8 cellular contexts compared by ENCODE assay signal in the genomic region with DNA sequence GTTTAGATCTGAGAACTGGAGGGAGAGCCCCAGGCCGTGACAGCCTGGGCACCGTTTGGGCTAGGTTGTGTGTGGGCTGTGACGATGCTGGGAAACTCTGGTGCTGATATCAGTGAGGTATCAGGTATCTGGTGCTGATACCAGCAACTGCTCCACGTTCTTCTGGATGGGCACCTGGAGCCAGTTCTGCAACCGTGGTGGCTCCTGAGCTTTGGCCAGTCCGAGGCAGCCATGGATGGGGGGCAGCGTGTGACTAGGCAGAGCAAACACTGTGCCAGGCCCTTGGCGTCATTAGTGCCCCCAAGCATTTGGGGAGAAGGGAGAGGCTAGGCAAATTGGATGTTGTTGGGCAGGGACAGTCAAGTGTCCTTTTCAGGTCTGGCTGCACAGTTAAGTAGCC. TPM values are rescaled to one million over a fixed set of nuclear protein-coding genes. Genes with fewer than 3 reads are reported as not detected.
DNase-seq lines count a peak whose midpoint lies in the region; ATAC-seq and TF ChIP-seq lines count a peak whose summit lies in the region.

No MANE protein-coding gene starts in this region.

- H3K36me3 ChIP-seq in heart left ventricle (peaks cover 0 to under 1% (median 0%) of the 10 kb centered on the region in 9 donors), lung (ENCODE audit: control insufficient read depth in 2 of 2, insufficient read depth in 2 of 2, low read length in 2 of 2) (peaks cover 0 to 2% of the 10 kb centered on the region in 2 donors), uterus (no peaks in the 10 kb centered on the region)

- H3K27me3 ChIP-seq in heart left ventricle (no peaks in the 10 kb centered on the region), lung (ENCODE audit: control insufficient read depth, insufficient read depth) (no peaks in the 10 kb centered on the region), uterus (no peaks in the 10 kb centered on the region)

- DNase-seq in heart left ventricle (no peak), cardiac septum (ENCODE audit: low spot score) (no peak), astrocyte of the cerebellum (ENCODE audit: low read depth) (no peak), lung (ENCODE audit: low spot score) (peak; percentile 27), uterus (no peak), NCI-H510A (lab: John Stamatoyannopoulos, UW) (no peak), cerebellar cortex (ENCODE audit: low spot score) (no peak), cerebellum (ENCODE audit: low spot score) (no peak)

- TF ChIP-seq POLR2A in heart left ventricle (IDR thresholded peaks at IDR 0.05) = no peak
- TF ChIP-seq POLR2A in uterus (IDR thresholded peaks at IDR 0.05) = no peak

- peaks cover 0 to 17% (median 8%) of the 10 kb centered on the region in 12 donors for H3K9me3 ChIP-seq in heart left ventricle
- peaks cover 0 to 3% of the 10 kb centered on the region in 2 donors for H3K9me3 ChIP-seq in lung (ENCODE audit: control insufficient read depth in 2 of 2, insufficient read depth in 1 of 2, low read length in 1 of 2)
- H3K9me3 ChIP-seq in uterus = peaks cover 0 to 6% of the 10 kb centered on the region in 2 donors

- H3K4me3 ChIP-seq in heart left ventricle = peak overlapping the region; percentile 50 to 94 (median 78)
- H3K4me3 ChIP-seq in astrocyte of the cerebellum (ENCODE audit: low read depth, low read length) = peak overlapping the region; percentile 69
- peak overlapping the region; percentile 76 for H3K4me3 ChIP-seq in lung
- peak overlapping the region; percentile 53 to 76 for H3K4me3 ChIP-seq in uterus

- H3K4me1 ChIP-seq in heart left ventricle = peaks cover 4 to 61% (median 32%) of the 10 kb centered on the region in 12 donors
- peaks cover 0 to 17% of the 10 kb centered on the region in 2 donors for H3K4me1 ChIP-seq in lung (ENCODE audit: control insufficient read depth in 2 of 2, insufficient read depth in 2 of 2, low read length in 2 of 2)
- H3K4me1 ChIP-seq in uterus = no peaks in the 10 kb centered on the region

- peak overlapping the region; percentile 72 to 94 (median 86) for H3K27ac ChIP-seq in heart left ventricle
- H3K27ac ChIP-seq in lung (ENCODE audit: low read depth in 1 of 2, low read length in 1 of 2) = peak overlapping the region; percentile 10 to 73
- H3K27ac ChIP-seq in uterus = peak overlapping the region; percentile 66 to 86

- intact Hi-C loops in heart left ventricle (cut with DNase I) = loop anchor here in 2 of 10 donors (10.0 kb wide), 2 partner anchors 91 to 119 kb away; partner anchors contain the start of gene ZNF862 (in 1 of the 2)
- intact Hi-C loops in cardiac septum (cut with DNase I) = loop anchor here (5.0 kb wide), 1 partner anchor 122 kb away; the partner anchor contains the start of gene ZNF862
- intact Hi-C loops in uterus (cut with DNase I; ENCODE audit: low total_unique reads) = no loop called here

- no peak for ATAC-seq in heart left ventricle
- no peak for ATAC-seq in lung (ENCODE audit: insufficient read depth, low FRiP score)

- WGBS in heart left ventricle, 4 donors = 33 to 60% (median 45%) methylated on average over 4 to 8 of the region's 8 CpGs
- 61 to 63% methylated on average over 8 of the region's 8 CpGs for WGBS in lung, 2 donors

- TF ChIP-seq CTCF in heart left ventricle (IDR thresholded peaks at IDR 0.05) = no peak
- TF ChIP-seq CTCF in astrocyte of the cerebellum (IDR thresholded peaks at IDR 0.05; ENCODE audit: low read depth, low read length, missing control alignments) = no peak
- TF ChIP-seq CTCF in lung (IDR thresholded peaks at IDR 0.05; ENCODE audit: control extremely low read depth, extremely low read depth) = no peak
- no peak for TF ChIP-seq CTCF in uterus (IDR thresholded peaks at IDR 0.05)

- in situ Hi-C loops in astrocyte of the cerebellum (cut with HindIII; ENCODE audit: low sequenced_read_pairs) = no loop called here

RNA-seq across cellular contexts. Expression of gene ZNF467, which starts 57.9 kb away (rescaled TPM):
- total RNA-seq in heart left ventricle (1 to 10 TPM; 2.6 to 9.5 (median 5.1) TPM), cardiac septum (7.0 TPM), lung (10 to 100 TPM in 1 of 2 donors, 1 to 10 TPM in 1; 9.8 to 27.2 TPM), uterus (10 to 100 TPM in 3 of 4 donors, 1 to 10 TPM in 1; 5.2 to 23.6 (median 14.3) TPM), cerebellum (3.2 TPM)
- polyA plus RNA-seq in heart left ventricle (1 to 10 TPM; 3.6 to 4.7 TPM), lung (10 to 100 TPM; 11.2 to 18.6 TPM)
